In the genomic region with DNA sequence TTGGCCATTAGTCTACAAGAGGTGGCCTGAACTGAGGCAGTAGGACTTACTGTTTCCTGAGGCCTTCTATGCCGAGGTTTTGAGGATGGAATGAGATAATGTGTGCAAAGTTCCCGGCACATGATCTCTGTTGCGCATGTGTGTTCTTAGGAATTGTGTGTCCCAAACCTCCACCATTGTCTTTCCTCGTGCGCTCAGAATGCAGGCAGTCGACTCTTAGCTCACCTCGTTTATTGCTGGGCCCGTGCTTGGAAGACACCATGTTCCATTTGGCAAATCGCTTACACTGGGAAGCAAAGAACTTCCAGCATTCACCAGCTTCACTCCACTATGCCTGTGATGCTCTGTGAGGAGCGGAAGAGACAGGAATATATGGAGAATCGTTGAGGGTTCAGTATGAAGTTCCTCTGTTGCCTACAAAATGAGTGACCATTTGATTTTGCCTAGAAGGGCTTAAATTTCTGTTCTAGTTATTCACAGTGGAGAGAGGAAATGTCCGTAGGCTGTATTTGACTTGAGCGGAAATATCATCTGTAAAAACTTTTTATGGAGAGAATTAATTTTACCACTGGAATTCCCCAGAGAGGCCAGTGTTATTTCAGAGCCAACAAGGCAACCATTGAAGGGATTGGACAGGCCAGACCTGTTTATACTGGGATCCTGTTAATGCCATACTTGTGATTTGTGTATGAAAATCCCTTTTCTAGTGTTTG, we compare ENCODE assay signal across 12 cellular contexts.
DNase-seq lines count a peak whose midpoint lies in the region; ATAC-seq, FAIRE-seq and TF ChIP-seq lines count a peak whose summit lies in the region.
"Had no signal": no experiment of that assay in that cellular context is flagged by ENCODE, and none has a peak within 500 bp of the region (broad histone marks: within the 10 kb centered on the region; RNA-seq: fewer than 3 reads in every experiment).

No MANE protein-coding gene starts in this region.

- H3K9ac ChIP-seq in BLaER1 treated with 17β-estradiol and CSF1 and Interleukin-3, amounts not matched to agents 10 nM and 100 nM, result no peak overlapping the region; a peak in 1 of 22 replicates
- peak overlapping the region; percentile 81 for H3K9ac ChIP-seq in PC-3 (ENCODE audit: low read length)
- peak overlapping the region; percentile 85 for H3K9ac ChIP-seq in endothelial cell of umbilical vein (replicated peaks; ENCODE audit: extremely low read depth, insufficient read depth, low read length)

- WGBS in pancreas, 2 donors, result 77 to 80% methylated on average over 13 of the region's 13 CpGs

- peaks cover 8% of the 10 kb centered on the region for H3F3A ChIP-seq in PC-3 (ENCODE audit: low read length, unreplicated experiment)

- in situ Hi-C loops in GM13976 (cut with MboI; ENCODE audit: low sequenced_read_pairs, unreplicated experiment), result loop anchor here (25.0 kb wide), 1 partner anchor 349 kb away; no protein-coding TSS in a partner anchor

- no peaks in the 10 kb centered on the region for H3K9me1 ChIP-seq in endothelial cell of umbilical vein (replicated peaks; ENCODE audit: control insufficient read depth, extremely low read depth, insufficient read depth, low read length)

- intact Hi-C loops in PC-3 (cut with micrococcal nuclease) (loop anchor here (1.0 to 10.0 kb wide), 3 partner anchors 36 to 307 kb away; no protein-coding TSS in a partner anchor), endothelial cell of umbilical vein (cut with micrococcal nuclease) (loop anchor here (5.0 to 10.0 kb wide), 2 partner anchors 307 to 456 kb away; partner anchors contain the start of gene SCAF8), pancreas (cut with DNase I) (no loop called here)

- DNase-seq in PC-3 (peak; percentile 81), endothelial cell of umbilical vein (ENCODE audit: low read depth, low spot score) (peak; percentile 54), pancreas (no peak), H7 (no peak), GM13976 (ENCODE audit: low spot score) (no peak)
- DNase-seq: central memory CD4-positive, alpha-beta T cell; mucosa of descending colon; NCI-H526 treated with DMSO at 0.1 percent for 48 hours had no signal

- peak overlapping the region; percentile 45 for H2AFZ ChIP-seq in PC-3 (ENCODE audit: low read length)
- H2AFZ ChIP-seq in endothelial cell of umbilical vein (ENCODE audit: low read depth, low read length), result no peak overlapping the region

- POLR2A ChIA-PET in PC-3 (lab: Charles Lee; ENCODE audit: unreplicated experiment), result no interaction called here
- POLR2A ChIA-PET in endothelial cell of umbilical vein (lab: Charles Lee), result no interaction called here

- H3K9me3 ChIP-seq in BLaER1 treated with 17β-estradiol and CSF1 and Interleukin-3, amounts not matched to agents 10 nM and 100 nM (replicated peaks in 1 of 11), result no peaks in the 10 kb centered on the region
- no peaks in the 10 kb centered on the region for H3K9me3 ChIP-seq in PC-3 (ENCODE audit: low read length)
- no peaks in the 10 kb centered on the region for H3K9me3 ChIP-seq in endothelial cell of umbilical vein (replicated peaks; ENCODE audit: control insufficient read depth, insufficient read depth, low read length)
- H3K9me3 ChIP-seq in pancreas, result no peaks in the 10 kb centered on the region
- H3K9me3 ChIP-seq: mucosa of descending colon had no signal

- no peaks in the 10 kb centered on the region for H4K20me1 ChIP-seq in BLaER1 treated with 17β-estradiol and CSF1 and Interleukin-3, amounts not matched to agents 10 nM and 100 nM
- no peaks in the 10 kb centered on the region for H4K20me1 ChIP-seq in PC-3 (ENCODE audit: low read length)
- H4K20me1 ChIP-seq in endothelial cell of umbilical vein (replicated peaks; ENCODE audit: control insufficient read depth, extremely low read depth, insufficient read depth, low read length), result no peaks in the 10 kb centered on the region

- peak overlapping the region in 8 of 11 experiments; percentile 15 to 81 (median 63); a peak in 13 of 22 replicates for H3K27ac ChIP-seq in BLaER1 treated with 17β-estradiol and CSF1 and Interleukin-3, amounts not matched to agents 10 nM and 100 nM
- H3K27ac ChIP-seq in PC-3 (ENCODE audit: low read length), result peak overlapping the region; percentile 98
- peak overlapping the region; percentile 90 for H3K27ac ChIP-seq in endothelial cell of umbilical vein (ENCODE audit: insufficient read depth, low read depth, low read length)
- peak overlapping the region in 2 of 4 donors; percentile 9 to 55 for H3K27ac ChIP-seq in pancreas

- BruUV-seq in PC-3 (replicated peaks; lab: Mats Ljungman, UMichigan) (TSS peak; percentile 83), endothelial cell of umbilical vein (replicated peaks; lab: Mats Ljungman, UMichigan) (TSS peak; percentile 64)

- CTCF ChIA-PET in PC-3 (lab: Charles Lee) (interaction anchor here (1.1 kb wide), 1 partner anchor 13 kb away, joined by 3 read pairs; no protein-coding TSS in a partner anchor), endothelial cell of umbilical vein (lab: Charles Lee) (interaction anchor here (1.1 to 4.1 kb wide), 8 partner anchors 11 to 619 kb away, joined by 3 to 35 read pairs (median 6); no protein-coding TSS in a partner anchor)

- no peak for TF ChIP-seq POLR2A in endothelial cell of umbilical vein (IDR thresholded peaks at IDR 0.05; ENCODE audit: low read depth, low read length)

- H3K27me3 ChIP-seq in BLaER1 treated with 17β-estradiol and CSF1 and Interleukin-3, amounts not matched to agents 10 nM and 100 nM, result no peaks in the 10 kb centered on the region
- H3K27me3 ChIP-seq in PC-3 (ENCODE audit: low read length) (no peaks in the 10 kb centered on the region), endothelial cell of umbilical vein (ENCODE audit: control insufficient read depth in 2 of 2, insufficient read depth in 2 of 2, low read length in 2 of 2) (no peaks in the 10 kb centered on the region), pancreas (no peaks in the 10 kb centered on the region), H7 (ENCODE audit: control insufficient read depth, insufficient read depth, low read length) (no peaks in the 10 kb centered on the region)

- dilution Hi-C loops in endothelial cell of umbilical vein (cut with MboI; ENCODE audit: extremely low pct_ligation_motif_present, low sequenced_read_pairs), result no loop called here

- ATAC-seq in PC-3 (peak; percentile 77), pancreas (peak in 3 of 4 donors; percentile 24 to 60 (median 58)), GM18907 (IDR thresholded peaks at IDR 0.05; ENCODE audit: unreplicated experiment) (no peak), HG02870 (IDR thresholded peaks at IDR 0.05; ENCODE audit: unreplicated experiment) (no peak)

- H3K79me2 ChIP-seq in PC-3 (ENCODE audit: low read length), result no peaks in the 10 kb centered on the region
- no peaks in the 10 kb centered on the region for H3K79me2 ChIP-seq in endothelial cell of umbilical vein (ENCODE audit: control insufficient read depth, insufficient read depth, low read length)

- H3K4me3 ChIP-seq in BLaER1 treated with 17β-estradiol and CSF1 and Interleukin-3, amounts not matched to agents 10 nM and 100 nM, result peak overlapping the region in 1 of 10 experiments; percentile 19; a peak in 1 of 20 replicates
- H3K4me3 ChIP-seq in PC-3 (ENCODE audit: low read length) (peak overlapping the region; percentile 60; the same call in 1 of the 2 replicates), endothelial cell of umbilical vein (replicated peaks in 1 of 3; ENCODE audit: insufficient read depth in 1 of 3, low read depth in 1 of 3, low read length in 3 of 3) (no peak overlapping the region), pancreas (no peak overlapping the region), H7 (ENCODE audit: insufficient read depth, low read depth, low read length) (no peak overlapping the region)
- H3K4me3 ChIP-seq: mucosa of descending colon had no signal

- TF ChIP-seq CTCF in PC-3 (conservative IDR thresholded peaks at IDR 0.05; ENCODE audit: low read depth, low read length) (no peak), endothelial cell of umbilical vein (IDR thresholded peaks at IDR 0.05; ENCODE audit: extremely low read depth in 1 of 2, insufficient read depth in 1 of 2, low read depth in 1 of 2, low read length in 2 of 2) (no peak), pancreas (IDR thresholded peaks at IDR 0.05) (no peak), GM13976 (IDR thresholded peaks at IDR 0.05; ENCODE audit: borderline replicate concordance, control extremely low read depth, extremely low read depth, insufficient read depth, missing control alignments) (no peak)

- peaks cover 46 to 59% (median 54%) of the 10 kb centered on the region in 10 experiments for H3K4me1 ChIP-seq in BLaER1 treated with 17β-estradiol and CSF1 and Interleukin-3, amounts not matched to agents 10 nM and 100 nM
- H3K4me1 ChIP-seq in PC-3 (ENCODE audit: insufficient read depth, low read length), result peaks cover 43% of the 10 kb centered on the region
- H3K4me1 ChIP-seq in endothelial cell of umbilical vein (ENCODE audit: control insufficient read depth, extremely low read depth, insufficient read depth, low read length), result peaks cover 51% of the 10 kb centered on the region
- H3K4me1 ChIP-seq in pancreas, result peaks cover 0 to 4% (median 0%) of the 10 kb centered on the region in 3 donors

- H3K4me2 ChIP-seq in BLaER1 treated with 17β-estradiol and CSF1 and Interleukin-3, amounts not matched to agents 10 nM and 100 nM, result peak overlapping the region; percentile 67 to 91 (median 71)
- H3K4me2 ChIP-seq in PC-3 (ENCODE audit: low read length) (peak overlapping the region; percentile 77), endothelial cell of umbilical vein (ENCODE audit: insufficient read depth, low read length) (peak overlapping the region; percentile 89)

- no peaks in the 10 kb centered on the region for H3K9me2 ChIP-seq in PC-3 (replicated peaks; ENCODE audit: low read length)

- H3K36me3 ChIP-seq in BLaER1 treated with 17β-estradiol and CSF1 and Interleukin-3, amounts not matched to agents 10 nM and 100 nM, result no peaks in the 10 kb centered on the region
- H3K36me3 ChIP-seq in PC-3 (ENCODE audit: low read depth, low read length) (no peaks in the 10 kb centered on the region), endothelial cell of umbilical vein (ENCODE audit: control insufficient read depth in 2 of 2, extremely low read depth in 1 of 2, insufficient read depth in 2 of 2, low read length in 2 of 2) (no peaks in the 10 kb centered on the region), pancreas (no peaks in the 10 kb centered on the region), H7 (replicated peaks; ENCODE audit: control insufficient read depth, insufficient read depth, low read length) (no peaks in the 10 kb centered on the region)

- FAIRE-seq in endothelial cell of umbilical vein (lab: Jason Lieb, UNC) (no peak), pancreas (lab: Jason Lieb, UNC) (no peak)
- FAIRE-seq: D721Med had no signal

TF ChIP-seq in endothelial cell of umbilical vein, 7 proteins besides CTCF, POLR2A, EP300 and RAD21:
- TF ChIP-seq FOS (IDR thresholded peaks at IDR 0.05; ENCODE audit: borderline replicate concordance, insufficient read depth, low read length), result no peak
- no peak for TF ChIP-seq MYC (IDR thresholded peaks at IDR 0.05; ENCODE audit: low read depth, low read length)
TF ChIP-seq in endothelial cell of umbilical vein: peak in this region for 0.

Comparison
In these comparisons a context has a peak if more than half of its experiments do, and no peak if none do; other contexts are left out.
1. H3K9ac ChIP-seq: peak in PC-3 (single experiment) and endothelial cell of umbilical vein (single experiment); none in BLaER1 treated with 17β-estradiol and CSF1 and Interleukin-3, amounts not matched to agents 10 nM and 100 nM (0 of 11).
2. ATAC-seq: peak in PC-3 (single experiment) and pancreas (3 of 4); none in GM18907 (single experiment) and HG02870 (single experiment).
3. DNase-seq: peak in PC-3 (single experiment) and endothelial cell of umbilical vein (single experiment); none in pancreas (0 of 6), H7 (single experiment) and GM13976 (single experiment).
4. intact Hi-C loops: an anchor here in PC-3 (1.0 to 10.0 kb wide) and endothelial cell of umbilical vein (5.0 to 10.0 kb wide); none called in pancreas.
5. Peak in every context shown above with its lines, with median percentiles within 50 percentile points of each other: H3K4me2 ChIP-seq.